Comparison of ENCODE assay signal across 8 cellular contexts in the genomic region with DNA sequence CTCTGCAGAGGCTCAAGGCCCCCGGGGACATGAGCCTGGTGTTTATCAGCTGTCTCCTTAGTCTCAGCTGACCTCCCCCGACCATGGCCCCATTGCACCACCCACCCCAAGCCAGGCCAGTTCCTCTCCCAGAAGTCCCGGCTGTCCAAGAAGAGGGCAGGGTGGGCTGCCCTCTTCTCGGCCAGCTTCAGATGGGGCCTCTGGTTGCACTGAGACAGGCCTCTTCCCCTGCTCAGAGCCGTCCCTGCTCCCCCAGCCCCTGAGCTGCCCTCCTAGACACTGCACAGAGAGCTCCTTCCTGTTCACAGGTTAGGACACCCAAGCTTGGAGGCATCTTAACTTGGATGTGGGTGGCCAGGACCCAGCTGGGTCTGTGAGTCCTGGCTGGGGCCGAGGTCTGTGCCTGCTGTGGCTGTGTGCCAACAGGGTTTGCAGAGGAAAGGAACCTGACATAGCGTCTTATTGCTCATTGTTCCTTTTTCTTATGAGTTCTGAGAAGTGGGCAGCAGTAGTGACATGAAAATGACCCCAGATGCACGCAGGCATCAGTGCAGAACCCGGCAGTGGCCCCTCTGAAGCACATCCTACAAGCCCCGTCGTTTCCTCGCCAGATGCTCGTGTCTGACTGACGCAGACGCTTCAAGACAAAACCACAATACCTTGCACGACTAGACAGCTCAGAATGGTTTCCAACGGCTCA. TPM values are rescaled to one million over a fixed set of nuclear protein-coding genes. Genes with fewer than 3 reads are reported as not detected.
DNase-seq lines count a peak whose midpoint lies in the region; ATAC-seq and TF ChIP-seq lines count a peak whose summit lies in the region.

No MANE protein-coding gene starts in this region.

- H3K9ac ChIP-seq in OCI-LY1 (ENCODE audit: low read length), result peak overlapping the region; percentile 86

- H3K27ac ChIP-seq in OCI-LY1 (ENCODE audit: low read depth, low read length, poor library complexity, severe bottlenecking), result peak overlapping the region; percentile 100
- H3K27ac ChIP-seq in heart left ventricle, result peak overlapping the region in 11 of 12 donors; percentile 51 to 94 (median 80)

- H3K27me3 ChIP-seq in OCI-LY1 (ENCODE audit: insufficient read depth, low read length), result no peaks in the 10 kb centered on the region
- H3K27me3 ChIP-seq in heart left ventricle, result no peaks in the 10 kb centered on the region

- peak; percentile 15 for ATAC-seq in GM19397 (IDR thresholded peaks at IDR 0.05; ENCODE audit: unreplicated experiment)
- ATAC-seq in heart left ventricle, result peak in 2 of 4 donors; percentile 6 to 17
- no peak for ATAC-seq in HG02759 (IDR thresholded peaks at IDR 0.05; ENCODE audit: unreplicated experiment)
- ATAC-seq in GM21515 (IDR thresholded peaks at IDR 0.05; ENCODE audit: unreplicated experiment), result no peak

- no peaks in the 10 kb centered on the region for H4K20me1 ChIP-seq in OCI-LY1 (ENCODE audit: insufficient read depth, low read length)

- H3K36me3 ChIP-seq in OCI-LY1 (ENCODE audit: insufficient read depth, low read length) (peaks cover 50% of the 10 kb centered on the region; the same call in 1 of the 2 replicates), heart left ventricle (peaks cover 0 to 33% (median 14%) of the 10 kb centered on the region in 9 donors)

- H3K4me3 ChIP-seq in OCI-LY1 (ENCODE audit: low read depth, low read length, poor library complexity, severe bottlenecking) (peak overlapping the region; percentile 97), heart left ventricle (peak overlapping the region in 11 of 12 donors; percentile 10 to 61 (median 53))

- WGBS in heart left ventricle, 4 donors, result 54 to 66% (median 62%) methylated on average over 17 of the region's 17 CpGs

- no peak for TF ChIP-seq POLR2A in heart left ventricle (IDR thresholded peaks at IDR 0.05)

- peaks cover 5% of the 10 kb centered on the region; the same call in 1 of the 2 replicates for H3K79me2 ChIP-seq in OCI-LY1 (ENCODE audit: insufficient read depth, low read length)

- H3F3A ChIP-seq in OCI-LY1 (ENCODE audit: insufficient read depth, low read length), result peaks cover 23% of the 10 kb centered on the region; the same call in 1 of the 2 replicates

- H3K4me2 ChIP-seq in OCI-LY1 (ENCODE audit: low read length), result peak overlapping the region; percentile 77

- H3K9me3 ChIP-seq in OCI-LY1 (ENCODE audit: low read length) (no peaks in the 10 kb centered on the region), heart left ventricle (no peaks in the 10 kb centered on the region)

- TF ChIP-seq CTCF in OCI-LY1 (IDR thresholded peaks at IDR 0.05; ENCODE audit: low read length) (no peak), heart left ventricle (IDR thresholded peaks at IDR 0.05) (no peak)

- H3K4me1 ChIP-seq in OCI-LY1 (ENCODE audit: insufficient read depth, low read length, severe bottlenecking) (peaks cover 95% of the 10 kb centered on the region), heart left ventricle (peaks cover 8 to 70% (median 42%) of the 10 kb centered on the region in 12 donors)

- intact Hi-C loops in heart left ventricle (cut with DNase I), result no loop called here

- no peaks in the 10 kb centered on the region for H3K9me2 ChIP-seq in OCI-LY1 (ENCODE audit: low read depth, low read length)

- H2AFZ ChIP-seq in OCI-LY1 (ENCODE audit: low read length), result no peak overlapping the region

- DNase-seq in activated T-helper 1 cell treated with anti-CD3 and anti-CD28 coated beads, Interleukin-2, amount 50 U/mL, for 16 hours (ENCODE audit: low read depth in 1 of 2, low spot score in 1 of 2), result peak; percentile 59 to 63
- DNase-seq in heart left ventricle, result peak in 3 of 5 donors; percentile 59 to 69 (median 62)
- DNase-seq in stimulated activated CD4-positive, alpha-beta T cell treated with anti-CD3 and anti-CD28 coated beads, Interleukin-2, amount 100 ng/mL, for 24 hours, result peak; percentile 69 to 72
- DNase-seq in islet precursor cell, result no peak

RNA-seq across cellular contexts. Expression of a gene that starts 5.5 kb away (rescaled TPM):
- 10 to 100 TPM; 14.3 to 28.1 (median 17.5) TPM for total RNA-seq in heart left ventricle
- 10 to 100 TPM; 25.8 to 32.9 TPM for polyA plus RNA-seq in heart left ventricle

RNA-seq across cellular contexts. Expression of a gene that starts 9.6 kb away (rescaled TPM):
- total RNA-seq in heart left ventricle, result 10 to 100 TPM; 10.4 to 23.8 (median 12.8) TPM
- 10 to 100 TPM; 16.0 to 20.4 TPM for polyA plus RNA-seq in heart left ventricle

RNA-seq across cellular contexts. Expression of a gene that starts 20.7 kb away (rescaled TPM):
- under 1 TPM in 5 of 9 donors, not detected in 4; 0.08 to 0.77 (median 0.56) TPM for total RNA-seq in heart left ventricle
- under 1 TPM in 1 of 2 donors, not detected in 1; 0.08 TPM for polyA plus RNA-seq in heart left ventricle

RNA-seq across cellular contexts. Expression of a gene that starts 53.6 kb away (rescaled TPM):
- total RNA-seq in heart left ventricle, result 10 to 100 TPM; 14.1 to 28.8 (median 18.1) TPM
- polyA plus RNA-seq in heart left ventricle, result 10 to 100 TPM; 11.6 to 17.7 TPM

RNA-seq across cellular contexts. Expression of a gene that starts 59.9 kb away (rescaled TPM):
- total RNA-seq in heart left ventricle, result 10 to 100 TPM in 6 of 9 donors, 1 to 10 TPM in 3; 6.8 to 22.4 (median 10.9) TPM
- 1 to 10 TPM; 6.2 to 10.0 TPM for polyA plus RNA-seq in heart left ventricle
